8 cellular contexts compared by ENCODE assay signal in the genomic region with DNA sequence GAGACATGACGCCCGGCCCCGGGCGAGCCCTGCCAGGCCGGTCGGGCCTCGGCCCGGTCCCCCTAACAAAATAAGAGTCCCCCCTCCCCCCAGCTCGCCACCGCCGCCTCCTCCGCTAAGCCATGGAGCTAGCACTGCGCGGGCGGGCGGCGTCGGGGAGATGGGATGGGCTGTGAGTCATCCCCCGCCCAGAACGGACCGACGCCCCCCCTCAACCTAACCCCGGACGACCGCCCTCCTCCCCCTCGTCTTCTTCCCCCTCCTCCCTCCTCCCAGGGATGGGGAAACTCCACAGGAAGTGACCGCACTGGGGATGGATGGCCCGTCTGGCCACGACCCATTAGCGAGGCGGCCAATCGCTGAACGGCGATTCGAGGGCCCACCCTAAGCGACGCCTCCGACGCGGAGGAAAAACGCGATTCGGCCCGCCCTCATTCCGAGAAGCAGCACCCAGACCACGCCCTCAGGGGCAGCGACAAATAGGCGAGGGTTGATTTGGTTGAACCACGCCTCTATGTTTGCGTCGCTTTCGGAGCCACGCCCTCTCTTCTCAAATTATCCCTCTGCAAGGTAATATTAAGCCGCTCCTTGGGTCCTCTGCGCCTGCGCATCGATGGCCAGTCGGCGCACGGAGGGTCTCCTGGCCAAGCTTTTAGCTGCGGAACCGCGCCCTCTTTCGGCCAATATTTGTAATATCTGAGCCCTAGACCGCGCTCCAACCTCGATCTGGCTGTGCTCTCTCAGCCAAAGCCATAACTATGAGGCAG. TPM values are rescaled to one million over a fixed set of nuclear protein-coding genes. Genes with fewer than 3 reads are reported as not detected.
DNase-seq lines count a peak whose midpoint lies in the region; ATAC-seq and TF ChIP-seq lines count a peak whose summit lies in the region.

A gene with protein sequence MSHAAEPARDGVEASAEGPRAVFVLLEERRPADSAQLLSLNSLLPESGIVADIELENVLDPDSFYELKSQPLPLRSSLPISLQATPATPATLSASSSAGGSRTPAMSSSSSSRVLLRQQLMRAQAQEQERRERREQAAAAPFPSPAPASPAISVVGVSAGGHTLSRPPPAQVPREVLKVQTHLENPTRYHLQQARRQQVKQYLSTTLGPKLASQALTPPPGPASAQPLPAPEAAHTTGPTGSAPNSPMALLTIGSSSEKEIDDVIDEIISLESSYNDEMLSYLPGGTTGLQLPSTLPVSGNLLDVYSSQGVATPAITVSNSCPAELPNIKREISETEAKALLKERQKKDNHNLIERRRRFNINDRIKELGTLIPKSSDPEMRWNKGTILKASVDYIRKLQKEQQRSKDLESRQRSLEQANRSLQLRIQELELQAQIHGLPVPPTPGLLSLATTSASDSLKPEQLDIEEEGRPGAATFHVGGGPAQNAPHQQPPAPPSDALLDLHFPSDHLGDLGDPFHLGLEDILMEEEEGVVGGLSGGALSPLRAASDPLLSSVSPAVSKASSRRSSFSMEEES (minus strand): TSS at position 138 of the 767 bp plus-strand sequence. CDS start 131 bp downstream, at position 7.

- H3K4me2 ChIP-seq in parathyroid adenoma (ENCODE audit: low read length) = peak within 1 kb of the TSS; percentile 81

- peaks cover 8% of the 10 kb centered on the region for H3K79me2 ChIP-seq in parathyroid adenoma

- TF ChIP-seq POLR2A in tibial nerve (IDR thresholded peaks at IDR 0.05) = peak; percentile 44 to 73

- peak; percentile 95 for ATAC-seq in HG02840 (IDR thresholded peaks at IDR 0.05; ENCODE audit: low FRiP score, unreplicated experiment)
- ATAC-seq in Right ventricle myocardium superior (ENCODE audit: poor library complexity) = peak; percentile 92

- no peaks in the 10 kb centered on the region for H3K9me3 ChIP-seq in adipocyte (ENCODE audit: control insufficient read depth, low read length)
- H3K9me3 ChIP-seq in parathyroid adenoma (ENCODE audit: control insufficient read depth, low read length) = no peaks in the 10 kb centered on the region
- no peaks in the 10 kb centered on the region for H3K9me3 ChIP-seq in tibial nerve

- H3K27me3 ChIP-seq in adipocyte (replicated peaks; ENCODE audit: control insufficient read depth, insufficient read depth, low read length) (no peaks in the 10 kb centered on the region), parathyroid adenoma (ENCODE audit: control insufficient read depth, insufficient read depth, low read length) (no peaks in the 10 kb centered on the region), tibial nerve (no peaks in the 10 kb centered on the region)

- peaks cover 12% of the 10 kb centered on the region for H3K36me3 ChIP-seq in adipocyte (ENCODE audit: control insufficient read depth, insufficient read depth, low read length, severe bottlenecking)
- H3K36me3 ChIP-seq in parathyroid adenoma (ENCODE audit: control insufficient read depth, insufficient read depth, low read length) = no peaks in the 10 kb centered on the region
- peaks cover 0 to 10% (median 0%) of the 10 kb centered on the region in 3 donors for H3K36me3 ChIP-seq in tibial nerve

- peak; percentile 71 to 77 for TF ChIP-seq EP300 in tibial nerve (IDR thresholded peaks at IDR 0.05)

- H3K9ac ChIP-seq in adipocyte (ENCODE audit: low read length) (peak within 1 kb of the TSS; percentile 96), parathyroid adenoma (peak within 1 kb of the TSS; percentile 91)

- peak within 1 kb of the TSS; percentile 79 for H2AFZ ChIP-seq in parathyroid adenoma

- intact Hi-C loops in Right ventricle myocardium superior (cut with DNase I) = no loop called here

- peak; percentile 96 for DNase-seq in NCI-H1436 (lab: John Stamatoyannopoulos, UW)
- peak; percentile 92 for DNase-seq in T follicular helper cell (ENCODE audit: low read depth)
- DNase-seq in adipocyte (ENCODE audit: low read depth) = peak; percentile 98
- DNase-seq in Right ventricle myocardium superior = peak; percentile 99
- DNase-seq in tibial nerve (ENCODE audit: low spot score in 2 of 2) = peak; percentile 97

- H3K27ac ChIP-seq in parathyroid adenoma (peak within 1 kb of the TSS; percentile 96), tibial nerve (peak within 1 kb of the TSS; percentile 98 to 99 (median 98))

- 0 to 38% methylated on average over 2 to 66 of the region's 67 CpGs for WGBS in tibial nerve, 2 donors

- H3K4me3 ChIP-seq in adipocyte (ENCODE audit: low read length) (peak within 1 kb of the TSS; percentile 93), parathyroid adenoma (ENCODE audit: low read depth, low read length) (peak within 1 kb of the TSS; percentile 91), tibial nerve (peak within 1 kb of the TSS; percentile 74 to 84 (median 78))

- peaks cover 15% of the 10 kb centered on the region for H3K4me1 ChIP-seq in adipocyte (ENCODE audit: control insufficient read depth, insufficient read depth, low read length)
- peaks cover 3% of the 10 kb centered on the region for H3K4me1 ChIP-seq in parathyroid adenoma
- H3K4me1 ChIP-seq in tibial nerve = peaks cover 0 to 20% (median 9%) of the 10 kb centered on the region in 4 donors

- TF ChIP-seq CTCF in GM12874 (IDR thresholded peaks at IDR 0.05; ENCODE audit: insufficient read depth, low read depth, low read length) (peak; percentile 51), parathyroid adenoma (IDR thresholded peaks at IDR 0.05) (peak; percentile 67), tibial nerve (IDR thresholded peaks at IDR 0.05) (peak; percentile 40 to 76 (median 63))

RNA-seq across cellular contexts. Expression of the gene that starts here (rescaled TPM):
- total RNA-seq in Right ventricle myocardium superior = 19.3 TPM
- 100 to 1,000 TPM in 3 of 4 donors, 10 to 100 TPM in 1; 98.6 to 124 (median 117) TPM for total RNA-seq in tibial nerve

Comparison
In these comparisons a context has a peak if more than half of its experiments do, and no peak if none do; other contexts are left out.
1. Peak in every context shown above with its lines: DNase-seq, ATAC-seq, H3K4me3 ChIP-seq and H3K27ac ChIP-seq.